In genomic region chr20:53751394-53752368, GRCh38 we compare ENCODE assay signal across 8 cellular contexts.
DNase-seq lines count a peak whose midpoint lies in the region; ATAC-seq and TF ChIP-seq lines count a peak whose summit lies in the region.

No MANE protein-coding gene starts in this region.

- no peaks in the 10 kb centered on the region for H3K27me3 ChIP-seq in right lobe of liver
- H3K27me3 ChIP-seq in upper lobe of right lung = no peaks in the 10 kb centered on the region

- intact Hi-C loops in right lobe of liver (cut with DNase I) (no loop called here), upper lobe of right lung (cut with DNase I) (no loop called here), lower leg skin (cut with DNase I; ENCODE audit: low total_unique reads) (loop anchor here (1.0 kb wide), 1 partner anchor 41 kb away; no protein-coding TSS in a partner anchor)

- H3K27ac ChIP-seq in right lobe of liver (peak overlapping the region in 2 of 3 donors; percentile 1 to 27), upper lobe of right lung (peak overlapping the region; percentile 65)

- H3K4me3 Mint-ChIP-seq in activated T-cell treated with anti-CD3 and anti-CD28 coated beads, Interleukin-2, amount 50 U/mL, for 72 hours = peak overlapping the region; percentile 72 to 84

- no peaks in the 10 kb centered on the region for H3K27me3 Mint-ChIP-seq in activated T-cell treated with anti-CD3 and anti-CD28 coated beads, Interleukin-2, amount 50 U/mL, for 72 hours (ENCODE audit: low read depth)

- DNase-seq in GDM1 (lab: John Stamatoyannopoulos, UW) (peak; percentile 83), right lobe of liver (no peak), upper lobe of right lung (no peak), lower leg skin (ENCODE audit: low spot score in 2 of 2) (no peak), D341Med (ENCODE audit: low spot score) (no peak)
- peak; percentile 63 for DNase-seq in Jurkat, Clone E6-1 (ENCODE audit: low read depth, low spot score)
- peak; percentile 42 to 45 for DNase-seq in activated T-cell treated with anti-CD3 and anti-CD28 coated beads, Interleukin-2, amount 50 U/mL, for 72 hours

- peaks cover 81% of the 10 kb centered on the region for H3K4me1 Mint-ChIP-seq in activated T-cell treated with anti-CD3 and anti-CD28 coated beads, Interleukin-2, amount 50 U/mL, for 72 hours (ENCODE audit: low read depth)

- no peak overlapping the region for H3K4me3 ChIP-seq in Jurkat, Clone E6-1 (ENCODE audit: low read length)
- no peak overlapping the region for H3K4me3 ChIP-seq in right lobe of liver
- H3K4me3 ChIP-seq in upper lobe of right lung = no peak overlapping the region
- no peak overlapping the region for H3K4me3 ChIP-seq in lower leg skin (ENCODE audit: low read depth, poor library complexity, severe bottlenecking)

- H3K27ac Mint-ChIP-seq in activated T-cell treated with anti-CD3 and anti-CD28 coated beads, Interleukin-2, amount 50 U/mL, for 72 hours = peak overlapping the region; percentile 99

- no peaks in the 10 kb centered on the region for H3K9me3 ChIP-seq in right lobe of liver
- no peaks in the 10 kb centered on the region for H3K9me3 ChIP-seq in upper lobe of right lung

- peak; percentile 73 for ATAC-seq in GM21515 (IDR thresholded peaks at IDR 0.05; ENCODE audit: unreplicated experiment)
- peak; percentile 54 to 66 for ATAC-seq in activated T-cell treated with anti-CD3 and anti-CD28 coated beads, Interleukin-2, amount 50 U/mL, for 72 hours (replicated peaks in 1 of 2)
- peak; percentile 40 to 64 (median 60) for ATAC-seq in right lobe of liver
- peak; percentile 47 for ATAC-seq in upper lobe of right lung

- TF ChIP-seq POLR2A in right lobe of liver (IDR thresholded peaks at IDR 0.05) (no peak), lower leg skin (IDR thresholded peaks at IDR 0.05) (no peak)

- 40% methylated on average over 11 of the region's 11 CpGs for WGBS in right lobe of liver (ENCODE audit: insufficient coverage, low coverage, low lambda C conversion rate, missing lambda C conversion rate)
- 16 to 17% methylated on average over 11 of the region's 11 CpGs for WGBS in lower leg skin, 2 donors

- H3K4me1 ChIP-seq in right lobe of liver = no peaks in the 10 kb centered on the region
- H3K4me1 ChIP-seq in upper lobe of right lung = peaks cover 17% of the 10 kb centered on the region

- H3K36me3 ChIP-seq in right lobe of liver (no peaks in the 10 kb centered on the region), upper lobe of right lung (no peaks in the 10 kb centered on the region)

- H3K9me3 Mint-ChIP-seq in activated T-cell treated with anti-CD3 and anti-CD28 coated beads, Interleukin-2, amount 50 U/mL, for 72 hours = no peaks in the 10 kb centered on the region

- no peak for TF ChIP-seq CTCF in right lobe of liver (IDR thresholded peaks at IDR 0.05)
- TF ChIP-seq CTCF in upper lobe of right lung (IDR thresholded peaks at IDR 0.05) = no peak
- TF ChIP-seq CTCF in lower leg skin (IDR thresholded peaks at IDR 0.05) = no peak

- no peaks in the 10 kb centered on the region for H3K36me3 Mint-ChIP-seq in activated T-cell treated with anti-CD3 and anti-CD28 coated beads, Interleukin-2, amount 50 U/mL, for 72 hours (ENCODE audit: insufficient read depth in 2 of 2)

Comparison
In these comparisons a context has a peak if more than half of its experiments do, and no peak if none do; other contexts are left out.
1. DNase-seq: peak in GDM1 (single experiment), Jurkat, Clone E6-1 (single experiment) and activated T-cell treated with anti-CD3 and anti-CD28 coated beads, Interleukin-2, amount 50 U/mL, for 72 hours (2 of 2); none in right lobe of liver (0 of 3), upper lobe of right lung (single experiment), lower leg skin (0 of 2) and D341Med (single experiment).
2. Peak in every context shown above with its lines, with median percentiles within 50 percentile points of each other: ATAC-seq.